In the genomic region with DNA sequence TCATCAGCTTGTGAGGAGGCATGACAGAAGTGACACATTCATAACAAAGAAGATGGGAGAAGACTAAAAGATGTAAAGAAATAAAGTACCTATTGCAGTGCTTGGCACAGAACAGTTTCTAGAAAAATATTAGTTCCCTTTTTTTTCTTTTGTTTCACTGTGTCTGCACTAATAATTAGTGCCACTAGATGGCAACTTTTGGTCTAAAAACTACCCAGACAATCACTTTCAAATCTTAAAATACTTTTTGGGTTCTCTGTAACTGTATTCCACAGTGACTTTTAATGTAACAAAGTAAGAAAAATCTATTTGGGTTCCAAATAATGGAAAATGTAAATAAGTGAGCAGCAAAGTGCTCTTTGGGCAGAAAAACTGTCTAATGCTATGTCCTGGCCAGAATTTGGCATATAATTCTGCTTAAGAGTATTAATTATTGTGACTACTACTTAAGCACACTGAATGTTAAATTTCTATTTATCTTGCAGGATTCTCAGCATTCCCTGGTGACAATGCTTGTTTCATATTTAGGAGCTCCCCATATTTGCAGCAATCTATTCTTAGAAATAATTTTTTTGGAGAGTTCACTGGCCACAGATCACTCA, we compare ENCODE assay signal across 9 cellular contexts.
DNase-seq lines count a peak whose midpoint lies in the region; ATAC-seq and TF ChIP-seq lines count a peak whose summit lies in the region.
"Had no signal": no experiment of that assay in that cellular context is flagged by ENCODE, and none has a peak within 500 bp of the region (broad histone marks: within the 10 kb centered on the region; RNA-seq: fewer than 3 reads in every experiment).

No MANE protein-coding gene starts in this region.

- ATAC-seq in HG02623 (IDR thresholded peaks at IDR 0.05; ENCODE audit: unreplicated experiment) = peak; percentile 63

- H3K4me3 ChIP-seq in OCI-LY3 (ENCODE audit: low read length) = no peak overlapping the region

- no peaks in the 10 kb centered on the region for H3K36me3 ChIP-seq in OCI-LY3 (replicated peaks; ENCODE audit: low read depth, low read length)

- H3K9ac ChIP-seq in OCI-LY3 (ENCODE audit: low read length) = no peak overlapping the region

- H3K9me3 ChIP-seq in OCI-LY3 (ENCODE audit: insufficient read depth, low read length) = no peaks in the 10 kb centered on the region

- no peaks in the 10 kb centered on the region for H4K20me1 ChIP-seq in OCI-LY3 (ENCODE audit: insufficient read depth, low read length)

- DNase-seq in SIG-M5 treated with dmso at 0.1 percent for 504 hours (lab: John Stamatoyannopoulos, UW; ENCODE audit: unreplicated experiment) (peak; percentile 52), SIG-M5 (lab: John Stamatoyannopoulos, UW) (no peak), dermis microvascular lymphatic vessel endothelial cell (ENCODE audit: low read depth in 2 of 2) (peak; percentile 25 to 52), cortex of kidney (lab: John Stamatoyannopoulos, UW) (no peak), nucleus accumbens (lab: John Stamatoyannopoulos, UW) (no peak)
- DNase-seq: activated naive CD8-positive, alpha-beta T cell treated with anti-CD3 and anti-CD28 coated beads, Interleukin-2, amount 10 ng/mL, durations not matched to agents 7 days and 5 days had no signal

- H3K4me2 ChIP-seq in OCI-LY3 (ENCODE audit: low read length) = peak overlapping the region; percentile 32; the same call in 1 of the 2 replicates

- H3K27ac Mint-ChIP-seq in nephron = peak overlapping the region in 2 of 3 experiments; percentile 24 to 63
- H3K27ac Mint-ChIP-seq: activated naive CD8-positive, alpha-beta T cell treated with anti-CD3 and anti-CD28 coated beads, Interleukin-2, amount 10 ng/mL, durations not matched to agents 7 days and 5 days had no signal

- H3K27me3 ChIP-seq in OCI-LY3 (ENCODE audit: low read depth, low read length) = no peaks in the 10 kb centered on the region

- no peaks in the 10 kb centered on the region for H3K79me2 ChIP-seq in OCI-LY3 (ENCODE audit: low read length)

- peaks cover 5% of the 10 kb centered on the region for H3K9me3 Mint-ChIP-seq in nephron
- H3K9me3 Mint-ChIP-seq: activated naive CD8-positive, alpha-beta T cell treated with anti-CD3 and anti-CD28 coated beads, Interleukin-2, amount 10 ng/mL, durations not matched to agents 7 days and 5 days had no signal

- no peak overlapping the region for H3K27ac ChIP-seq in OCI-LY3 (ENCODE audit: low read length)

- no peaks in the 10 kb centered on the region for H3K36me3 Mint-ChIP-seq in nephron (ENCODE audit: low read depth)
- H3K36me3 Mint-ChIP-seq: activated naive CD8-positive, alpha-beta T cell treated with anti-CD3 and anti-CD28 coated beads, Interleukin-2, amount 10 ng/mL, durations not matched to agents 7 days and 5 days had no signal

- H2AFZ ChIP-seq in OCI-LY3 (ENCODE audit: low read depth, low read length) = 0 out of 2 replicates have a peak overlapping the region, but pooled peaks have one; percentile 27

- TF ChIP-seq CTCF in OCI-LY3 (IDR thresholded peaks at IDR 0.05; ENCODE audit: low read depth, low read length) (peak; percentile 67), nephron (IDR thresholded peaks at IDR 0.05; ENCODE audit: unreplicated experiment in 3 of 3) (peak; percentile 74 to 80 (median 77))

- peaks cover 8% of the 10 kb centered on the region for H3K4me1 ChIP-seq in OCI-LY3 (ENCODE audit: low read length)

- H3K4me1 Mint-ChIP-seq in nephron = peaks cover 12% of the 10 kb centered on the region

- H3K27me3 Mint-ChIP-seq in nephron (ENCODE audit: low read depth) = no peaks in the 10 kb centered on the region

- no peak overlapping the region for H3K4me3 Mint-ChIP-seq in nephron
- H3K4me3 Mint-ChIP-seq: activated naive CD8-positive, alpha-beta T cell treated with anti-CD3 and anti-CD28 coated beads, Interleukin-2, amount 10 ng/mL, durations not matched to agents 7 days and 5 days had no signal

Comparison
In these comparisons a context has a peak if more than half of its experiments do, and no peak if none do; other contexts are left out.
1. DNase-seq: peak in SIG-M5 treated with dmso at 0.1 percent for 504 hours (single experiment) and dermis microvascular lymphatic vessel endothelial cell (2 of 2); none in SIG-M5 (single experiment), cortex of kidney (single experiment) and nucleus accumbens (0 of 56).